ENCODE assay signal across 29 cellular contexts in genomic region chrX:152806035-152806434, GRCh38. TPM values are rescaled to one million over a fixed set of nuclear protein-coding genes. Genes with fewer than 3 reads are reported as not detected.
A peak's percentile ranks its signal among the peaks of the same experiment; 100 is the strongest.
DNase-seq lines count a peak whose midpoint lies in the region; ATAC-seq and TF ChIP-seq lines count a peak whose summit lies in the region.
"Had no signal": no experiment of that assay in that cellular context is flagged by ENCODE, and none has a peak within 500 bp of the region (broad histone marks: within the 10 kb centered on the region; RNA-seq: fewer than 3 reads in every experiment).

No MANE protein-coding gene starts in this region.

- peaks cover 38% of the 10 kb centered on the region for H3K27me3 ChIP-seq in A673 (replicated peaks; ENCODE audit: insufficient read depth, low read depth, low read length, poor library complexity)
- no peaks in the 10 kb centered on the region for H3K27me3 ChIP-seq in SJCRH30
- H3K27me3 ChIP-seq: MG63 had no signal

- no peak overlapping the region for H3K4me3 Mint-ChIP-seq in activated T-helper 17 cell treated with anti-CD3 and anti-CD28 coated beads, Interleukin-2, amount 50 U/mL, for 72 hours
- H3K4me3 Mint-ChIP-seq: CD4-positive, alpha-beta memory T cell; IgD-negative memory B cell had no signal

- H3K27me3 Mint-ChIP-seq in activated T-helper 17 cell treated with anti-CD3 and anti-CD28 coated beads, Interleukin-2, amount 50 U/mL, for 72 hours, result peaks cover 16% of the 10 kb centered on the region

- H3K27ac Mint-ChIP-seq in activated T-helper 17 cell treated with anti-CD3 and anti-CD28 coated beads, Interleukin-2, amount 50 U/mL, for 72 hours, result no peak overlapping the region
- H3K27ac Mint-ChIP-seq: CD4-positive, alpha-beta memory T cell; IgD-negative memory B cell had no signal

- H3K27ac ChIP-seq in A673 (ENCODE audit: low read depth, low read length, poor library complexity, severe bottlenecking), result no peak overlapping the region
- no peak overlapping the region for H3K27ac ChIP-seq in SJCRH30
- H3K27ac ChIP-seq: KMS-11, PC-9, SK-N-MC had no signal

- H3K4me1 ChIP-seq in A673 (ENCODE audit: insufficient read depth, low read length, poor library complexity, severe bottlenecking) (no peaks in the 10 kb centered on the region), SJCRH30 (no peaks in the 10 kb centered on the region)
- H3K4me1 ChIP-seq: Caco-2 had no signal

- DNase-seq in A673 (ENCODE audit: low spot score) (peak; percentile 9), ELR (ENCODE audit: low read depth) (peak; percentile 40), SJCRH30 (peak; percentile 16 to 39), COLO668 (lab: John Stamatoyannopoulos, UW; ENCODE audit: unreplicated experiment) (no peak), Kasumi-1 (lab: John Stamatoyannopoulos, UW) (no peak)
- no peak for DNase-seq in stimulated activated CD4-positive, alpha-beta T cell treated with anti-CD3 and anti-CD28 coated beads, Interleukin-2, amount 100 ng/mL, for 24 hours
- DNase-seq: AML-193; C1 segment of cervical spinal cord; Caco-2; CD4-positive, alpha-beta memory T cell; EL; GF-D8; HCEC 1CT; MG63; NCI-H1105 treated with DMSO at 0.1 percent for 48 hours; NCI-H146; NCI-H1930; NCI-H2107; NCI-H446; NCI-H526 treated with DMSO at 0.1 percent for 48 hours; PC-9; Right ventricle myocardium superior; RPMI8226 had no signal

- no peaks in the 10 kb centered on the region for H3K9me3 Mint-ChIP-seq in activated T-helper 17 cell treated with anti-CD3 and anti-CD28 coated beads, Interleukin-2, amount 50 U/mL, for 72 hours
- H3K9me3 Mint-ChIP-seq: CD4-positive, alpha-beta memory T cell; IgD-negative memory B cell had no signal

- POLR2A ChIA-PET in A673 (lab: Charles Lee; ENCODE audit: low non-redundant PET), result no interaction called here

- H3K9me3 ChIP-seq in A673 (ENCODE audit: low read depth, low read length, poor library complexity, severe bottlenecking), result no peaks in the 10 kb centered on the region
- H3K9me3 ChIP-seq in SJCRH30 (replicated peaks), result no peaks in the 10 kb centered on the region
- H3K9me3 ChIP-seq: Caco-2, MG63 had no signal

- no peak for TF ChIP-seq CTCF in A673 (conservative IDR thresholded peaks at IDR 0.05; ENCODE audit: low read depth, low read length)

- intact Hi-C loops in A673 (cut with micrococcal nuclease; ENCODE audit: unreplicated experiment), result no loop called here

- no peaks in the 10 kb centered on the region for H3K36me3 Mint-ChIP-seq in activated T-helper 17 cell treated with anti-CD3 and anti-CD28 coated beads, Interleukin-2, amount 50 U/mL, for 72 hours (ENCODE audit: low read depth)
- H3K36me3 Mint-ChIP-seq: CD4-positive, alpha-beta memory T cell had no signal

- H3K4me3 ChIP-seq in A673 (ENCODE audit: low read depth, low read length, poor library complexity, severe bottlenecking), result no peak overlapping the region
- no peak overlapping the region for H3K4me3 ChIP-seq in SJCRH30
- H3K4me3 ChIP-seq: MG63, PC-9, SK-N-MC had no signal

- ATAC-seq in activated T-helper 17 cell treated with anti-CD3 and anti-CD28 coated beads, Interleukin-2, amount 50 U/mL, for 72 hours (replicated peaks), result peak; percentile 66
- ATAC-seq in GM21526 (IDR thresholded peaks at IDR 0.05; ENCODE audit: low FRiP score, unreplicated experiment), result no peak

- no peaks in the 10 kb centered on the region for H3K4me1 Mint-ChIP-seq in activated T-helper 17 cell treated with anti-CD3 and anti-CD28 coated beads, Interleukin-2, amount 50 U/mL, for 72 hours
- H3K4me1 Mint-ChIP-seq: CD4-positive, alpha-beta memory T cell; IgD-negative memory B cell had no signal

- H3K36me3 ChIP-seq in A673 (ENCODE audit: insufficient read depth, low read length, poor library complexity, severe bottlenecking), result no peaks in the 10 kb centered on the region
- no peaks in the 10 kb centered on the region for H3K36me3 ChIP-seq in SJCRH30
- H3K36me3 ChIP-seq: MG63 had no signal

- CTCF ChIA-PET in A673 (lab: Charles Lee), result no interaction called here

- BruUV-seq in A673 (replicated peaks; lab: Mats Ljungman, UMichigan), result no TSS peak

RNA-seq across cellular contexts. Expression of gene CETN2, which starts 24.5 kb away (rescaled TPM):
- total RNA-seq in A673 (2021), result 33.3 and 36.1 TPM in 2 replicates
- 26.5 and 29.4 TPM in 2 replicates for total RNA-seq in SJCRH30 (2014; rRNA removed; shearing (Covaris generic))
- 1 to 10 TPM; 5.2 to 7.0 TPM for total RNA-seq in activated T-helper 17 cell treated with anti-CD3 and anti-CD28 coated beads, Interleukin-2, amount 50 U/mL, for 72 hours

RNA-seq across cellular contexts. Expression of gene NSDHL, which starts 24.8 kb away (rescaled TPM):
- total RNA-seq in A673 (2021), result 44.4 and 52.0 TPM in 2 replicates
- 24.7 and 25.2 TPM in 2 replicates for total RNA-seq in SJCRH30 (2014; rRNA removed; shearing (Covaris generic))
- 10 to 100 TPM; 12.2 to 20.2 TPM for total RNA-seq in activated T-helper 17 cell treated with anti-CD3 and anti-CD28 coated beads, Interleukin-2, amount 50 U/mL, for 72 hours

RNA-seq across cellular contexts. Expression of gene MAGEA6, which starts 36.5 kb away (rescaled TPM):
- not detected in 2 replicates for total RNA-seq in A673 (2021)
- 3.0 and 4.0 TPM in 2 replicates for total RNA-seq in SJCRH30 (2014; rRNA removed; shearing (Covaris generic))
- total RNA-seq in activated T-helper 17 cell treated with anti-CD3 and anti-CD28 coated beads, Interleukin-2, amount 50 U/mL, for 72 hours, result not detected
- total RNA-seq: Caco-2; CD4-positive, alpha-beta memory T cell; H1; Right ventricle myocardium superior had no signal

RNA-seq across cellular contexts. Expression of gene CSAG3, which starts 47.0 kb away (rescaled TPM):
- not detected in 2 replicates for total RNA-seq in A673 (2021)
- total RNA-seq in SJCRH30 (2014; rRNA removed; shearing (Covaris generic)), result not detected in 2 replicates
- total RNA-seq in activated T-helper 17 cell treated with anti-CD3 and anti-CD28 coated beads, Interleukin-2, amount 50 U/mL, for 72 hours, result under 1 TPM in 1 of 2 donors, not detected in 1; 0.32 TPM
- total RNA-seq: Caco-2; CD4-positive, alpha-beta memory T cell; H1; Right ventricle myocardium superior had no signal

RNA-seq across cellular contexts. Expression of gene MAGEA2, which starts 52.4 kb away (rescaled TPM):
- total RNA-seq in A673 (2021), result not detected in 2 replicates
- total RNA-seq in SJCRH30 (2014; rRNA removed; shearing (Covaris generic)), result 0.83 TPM in 1 of 2 replicates, not detected in the other
- not detected for total RNA-seq in activated T-helper 17 cell treated with anti-CD3 and anti-CD28 coated beads, Interleukin-2, amount 50 U/mL, for 72 hours
- total RNA-seq: Caco-2; CD4-positive, alpha-beta memory T cell; H1; Right ventricle myocardium superior had no signal

Comparison
In these comparisons a context has a peak if more than half of its experiments do, and no peak if none do; other contexts are left out.
1. DNase-seq: peak in A673 (single experiment), ELR (single experiment) and SJCRH30 (2 of 2); none in COLO668 (single experiment), stimulated activated CD4-positive, alpha-beta T cell treated with anti-CD3 and anti-CD28 coated beads, Interleukin-2, amount 100 ng/mL, for 24 hours (0 of 2) and Kasumi-1 (0 of 2).